Comparison of ENCODE assay signal across 13 cellular contexts in genomic region chr1:27301052-27301422, GRCh38. TPM values are rescaled to one million over a fixed set of nuclear protein-coding genes. Genes with fewer than 3 reads are reported as not detected.
DNase-seq lines count a peak whose midpoint lies in the region; ATAC-seq and TF ChIP-seq lines count a peak whose summit lies in the region.
"Had no signal": no experiment of that assay in that cellular context is flagged by ENCODE, and none has a peak within 500 bp of the region (broad histone marks: within the 10 kb centered on the region; RNA-seq: fewer than 3 reads in every experiment).

No MANE protein-coding gene starts in this region.

- H3K4me1 Mint-ChIP-seq in CD4-positive, alpha-beta T cell (ENCODE audit: low read depth) = peaks cover 5% of the 10 kb centered on the region

- TF ChIP-seq POLR2A in esophagus squamous epithelium (IDR thresholded peaks at IDR 0.05) (no peak), gastrocnemius medialis (IDR thresholded peaks at IDR 0.05) (no peak)

- H3K36me3 ChIP-seq in esophagus squamous epithelium = peaks cover 13 to 98% (median 15%) of the 10 kb centered on the region in 3 donors
- H3K36me3 ChIP-seq in gastrocnemius medialis = peaks cover 2 to 47% of the 10 kb centered on the region in 2 donors

- in situ Hi-C loops in gastrocnemius medialis (cut with MboI; ENCODE audit: low sequenced_read_pairs in 4 of 4) = loop anchor here in 3 of 4 donors (5.0 kb wide), 2 partner anchors 86 to 91 kb away; partner anchors contain the start of gene GPR3 (in 1 of the 3)

- TF ChIP-seq CTCF in CD4-positive, alpha-beta T cell (IDR thresholded peaks at IDR 0.05) = peak; percentile 9
- peak; percentile 36 for TF ChIP-seq CTCF in RWPE1 (conservative IDR thresholded peaks at IDR 0.05; ENCODE audit: low read depth)
- no peak for TF ChIP-seq CTCF in esophagus squamous epithelium (IDR thresholded peaks at IDR 0.05)
- TF ChIP-seq CTCF in gastrocnemius medialis (IDR thresholded peaks at IDR 0.05 in 4 of 5, conservative IDR thresholded peaks at IDR 0.05 in 1 of 5) = peak in 2 of 5 experiments; percentile 8 to 9

- no peak for ATAC-seq in CD4-positive, alpha-beta T cell (ENCODE audit: poor library complexity)
- ATAC-seq in sciatic nerve (peak; percentile 1), gastrocnemius medialis (no peak), GM21717 (IDR thresholded peaks at IDR 0.05; ENCODE audit: unreplicated experiment) (no peak)

- no peak overlapping the region for H3K4me3 Mint-ChIP-seq in CD4-positive, alpha-beta T cell
- H3K4me3 Mint-ChIP-seq: activated T-cell treated with anti-CD3 and anti-CD28 coated beads, Interleukin-2, amount 50 U/mL, for 72 hours; CD8-positive, alpha-beta T cell had no signal

- H3K9me3 ChIP-seq in CD4-positive, alpha-beta T cell (ENCODE audit: control insufficient read depth, low read length) = no peaks in the 10 kb centered on the region
- no peaks in the 10 kb centered on the region for H3K9me3 ChIP-seq in esophagus squamous epithelium
- H3K9me3 ChIP-seq in gastrocnemius medialis = no peaks in the 10 kb centered on the region
- H3K9me3 ChIP-seq: ascending aorta, pancreas, SJSA1 had no signal

- CTCF ChIA-PET in CD4-positive, alpha-beta T cell (lab: Charles Lee) = interaction anchor here (0.5 to 8.5 kb wide), 31 partner anchors 8 to 368 kb away, joined by 3 to 125 read pairs (median 4); partner anchors contain the start of genes AHDC1, GPR3, MAP3K6 and SLC9A1
- CTCF ChIA-PET in RWPE1 (lab: Yijun Ruan, JAX) = interaction anchor here (0.6 to 4.5 kb wide), 20 partner anchors 12 to 362 kb away, joined by 3 to 45 read pairs (median 4); partner anchors contain the start of genes CD164L2, MAP3K6 and SYTL1

- H3K27me3 Mint-ChIP-seq in CD4-positive, alpha-beta T cell = no peaks in the 10 kb centered on the region

- no peak overlapping the region for H3K27ac ChIP-seq in CD4-positive, alpha-beta T cell (ENCODE audit: low read depth, low read length)
- H3K27ac ChIP-seq in RWPE1 = peak overlapping the region; percentile 99
- H3K27ac ChIP-seq in esophagus squamous epithelium = peak overlapping the region; percentile 67 to 94 (median 90)
- no peak overlapping the region for H3K27ac ChIP-seq in gastrocnemius medialis
- H3K27ac ChIP-seq: pancreas, SJSA1 had no signal

- H3K27me3 ChIP-seq in CD4-positive, alpha-beta T cell (ENCODE audit: control insufficient read depth, insufficient read depth, low read length) = no peaks in the 10 kb centered on the region
- H3K27me3 ChIP-seq in esophagus squamous epithelium (no peaks in the 10 kb centered on the region), gastrocnemius medialis (no peaks in the 10 kb centered on the region)
- H3K27me3 ChIP-seq: ascending aorta, pancreas, SJSA1 had no signal

- POLR2A ChIA-PET in CD4-positive, alpha-beta T cell (lab: Charles Lee) = interaction anchor here (0.6 to 2.5 kb wide), 7 partner anchors 13 to 305 kb away, joined by 3 to 12 read pairs (median 3); partner anchors contain the start of gene SYTL1
- POLR2A ChIA-PET in RWPE1 (lab: Yijun Ruan, JAX; ENCODE audit: low non-redundant PET) = interaction anchor here (0.7 to 1.3 kb wide), 3 partner anchors 42 to 82 kb away, joined by 4 to 5 read pairs (median 4); partner anchors contain the start of gene CD164L2

- DNase-seq in CD4-positive, alpha-beta T cell = no peak
- no peak for DNase-seq in RWPE1 (ENCODE audit: low spot score)
- no peak for DNase-seq in esophagus squamous epithelium (lab: John Stamatoyannopoulos, UW)
- peak; percentile 65 for DNase-seq in sciatic nerve (ENCODE audit: low spot score)
- no peak for DNase-seq in inferior parietal cortex (ENCODE audit: extremely low spot score)
- DNase-seq in NOMO-1 (lab: John Stamatoyannopoulos, UW; ENCODE audit: unreplicated experiment in 2 of 2) = no peak
- DNase-seq in gastrocnemius medialis = no peak

- peaks cover 23 to 56% (median 35%) of the 10 kb centered on the region in 3 donors for H3K4me1 ChIP-seq in esophagus squamous epithelium
- H3K4me1 ChIP-seq in gastrocnemius medialis = peaks cover 27 to 37% of the 10 kb centered on the region in 2 donors
- H3K4me1 ChIP-seq: pancreas had no signal

- H3K4me3 ChIP-seq in esophagus squamous epithelium (no peak overlapping the region), gastrocnemius medialis (no peak overlapping the region)
- H3K4me3 ChIP-seq: ascending aorta, pancreas, SJSA1 had no signal

- no peak overlapping the region for H3K27ac Mint-ChIP-seq in CD4-positive, alpha-beta T cell
- H3K27ac Mint-ChIP-seq: activated T-cell treated with anti-CD3 and anti-CD28 coated beads, Interleukin-2, amount 50 U/mL, for 72 hours; CD8-positive, alpha-beta T cell had no signal

- intact Hi-C loops in CD4-positive, alpha-beta T cell (cut with DNase I, micrococcal nuclease) = loop anchor here (1.0 to 5.0 kb wide), 3 partner anchors 94 to 366 kb away; no protein-coding TSS in a partner anchor
- intact Hi-C loops in esophagus squamous epithelium (cut with DNase I) (loop anchor here (5.0 kb wide), 2 partner anchors 91 to 306 kb away; partner anchors contain the start of gene GPR3), sciatic nerve (cut with DNase I) (loop anchor here (5.0 kb wide), 1 partner anchor 91 kb away; the partner anchor contains the start of gene GPR3), gastrocnemius medialis (cut with DNase I; ENCODE audit: low total_unique reads) (loop anchor here (1.0 to 5.0 kb wide), 3 partner anchors 66 to 361 kb away; partner anchors contain the start of gene MAP3K6)

- WGBS in esophagus squamous epithelium, 2 donors = 49 to 67% methylated on average over 5 to 7 of the region's 8 CpGs

- no peaks in the 10 kb centered on the region for H3K9me3 Mint-ChIP-seq in CD4-positive, alpha-beta T cell
- H3K9me3 Mint-ChIP-seq: activated T-cell treated with anti-CD3 and anti-CD28 coated beads, Interleukin-2, amount 50 U/mL, for 72 hours; CD8-positive, alpha-beta T cell had no signal

- H3K36me3 Mint-ChIP-seq in CD4-positive, alpha-beta T cell (ENCODE audit: low read depth) = peaks cover 74% of the 10 kb centered on the region

RNA-seq across cellular contexts. Expression of gene TMEM222, which starts 20.9 kb away (rescaled TPM):
- 10 to 100 TPM; 21.8 to 22.5 TPM for total RNA-seq in CD4-positive, alpha-beta T cell
- total RNA-seq in esophagus squamous epithelium (10 to 100 TPM; 20.0 to 33.0 (median 27.1) TPM), sciatic nerve (37.8 TPM), gastrocnemius medialis (10 to 100 TPM; 16.5 to 21.9 (median 17.8) TPM)

RNA-seq across cellular contexts. Expression of gene SYTL1, which starts 40.8 kb away (rescaled TPM):
- total RNA-seq in CD4-positive, alpha-beta T cell = 100 to 1,000 TPM; 135 to 140 TPM
- total RNA-seq in esophagus squamous epithelium (100 to 1,000 TPM in 3 of 4 donors, 10 to 100 TPM in 1; 74.7 to 182 (median 125) TPM), sciatic nerve (3.5 TPM), gastrocnemius medialis (under 1 TPM in 1 of 4 donors, not detected in 3; 0.66 TPM)

Comparison
In these comparisons a context has a peak if more than half of its experiments do, and no peak if none do; other contexts are left out.
1. H3K27ac ChIP-seq: peak in RWPE1 (single experiment) and esophagus squamous epithelium (4 of 4); none in CD4-positive, alpha-beta T cell (single experiment) and gastrocnemius medialis (0 of 4).
2. CTCF ChIP-seq: peak in CD4-positive, alpha-beta T cell (single experiment) and RWPE1 (single experiment); none in esophagus squamous epithelium (0 of 6).
3. RNA of gene SYTL1, which starts 40.8 kb away (total RNA-seq): 74.7 to 182 TPM in esophagus squamous epithelium and 135 to 140 TPM in CD4-positive, alpha-beta T cell; 3.5 TPM in sciatic nerve (single experiment) and 0.66 TPM in gastrocnemius medialis; every median in the first group is over 10 times any median in the second.